ENCODE assay signal across 8 cellular contexts in genomic region chr4:2793920-2794706, GRCh38. TPM values are rescaled to one million over a fixed set of nuclear protein-coding genes. Genes with fewer than 3 reads are reported as not detected.
DNase-seq lines count a peak whose midpoint lies in the region; ATAC-seq, FAIRE-seq and TF ChIP-seq lines count a peak whose summit lies in the region.

No MANE protein-coding gene starts in this region.

- intact Hi-C loops in pancreas (cut with DNase I) = no loop called here

- no peak for TF ChIP-seq CTCF in WI38 (IDR thresholded peaks at IDR 0.05; ENCODE audit: low read depth, low read length)
- no peak for TF ChIP-seq CTCF in fibroblast of mammary gland (conservative IDR thresholded peaks at IDR 0.05; ENCODE audit: control insufficient read depth, insufficient read depth, low read depth, low read length)
- TF ChIP-seq CTCF in pancreas (IDR thresholded peaks at IDR 0.05) = no peak
- no peak for TF ChIP-seq CTCF in foreskin keratinocyte (conservative IDR thresholded peaks at IDR 0.05)

- H3K36me3 ChIP-seq in pancreas = no peaks in the 10 kb centered on the region

- H3K4me1 ChIP-seq in pancreas (peaks cover 29 to 61% (median 35%) of the 10 kb centered on the region in 3 donors), foreskin keratinocyte (peaks cover 16% of the 10 kb centered on the region)

- ATAC-seq in pancreas = peak; percentile 9 to 35 (median 28)
- no peak for ATAC-seq in foreskin keratinocyte

- H3K4me3 ChIP-seq in WI38 (ENCODE audit: low read depth, low read length) = peak overlapping the region; percentile 74
- peak overlapping the region; percentile 50 for H3K4me3 ChIP-seq in fibroblast of mammary gland (ENCODE audit: control insufficient read depth, low read depth, low read length)
- H3K4me3 ChIP-seq in pancreas = peak overlapping the region; percentile 35 to 80 (median 52)

- no peaks in the 10 kb centered on the region for H3K27me3 ChIP-seq in pancreas
- H3K27me3 ChIP-seq in foreskin keratinocyte = peaks cover 5% of the 10 kb centered on the region

- WGBS in pancreas, 2 donors = 25 to 37% methylated on average over 14 of the region's 14 CpGs

- FAIRE-seq in pancreas (lab: Jason Lieb, UNC) = no peak

- peak overlapping the region; percentile 3 to 85 (median 71) for H3K27ac ChIP-seq in pancreas
- no peak overlapping the region for H3K27ac ChIP-seq in foreskin keratinocyte

- peak; percentile 66 for DNase-seq in activated effector memory CD4-positive, alpha-beta T cell treated with anti-CD3 and anti-CD28 coated beads, Interleukin-2, amount 50 U/mL, for 16 hours
- no peak for DNase-seq in activated effector memory CD4-positive, alpha-beta T cell treated with Interleukin-2 at 50 U/mL for 16 hours
- DNase-seq in fibroblast of mammary gland (ENCODE audit: low read depth) (no peak), pancreas (peak; percentile 66 to 87 (median 73)), NCI-H2107 treated with DMSO at 0.1 percent for 48 hours (lab: John Stamatoyannopoulos, UW; ENCODE audit: unreplicated experiment) (no peak), NCI-H748 treated with DMSO at 0.1 percent for 48 hours (lab: John Stamatoyannopoulos, UW) (no peak), foreskin keratinocyte (no peak)

- no peaks in the 10 kb centered on the region for H3K9me3 ChIP-seq in pancreas

RNA-seq across cellular contexts. Expression of gene SH3BP2, which starts 1.2 kb away (rescaled TPM):
- 10 to 100 TPM; 12.3 to 54.6 (median 27.0) TPM for total RNA-seq in pancreas
- polyA plus RNA-seq in pancreas = 10 to 100 TPM; 16.2 to 56.5 TPM
- 12.5 and 15.7 TPM in 2 replicates for total RNA-seq in foreskin keratinocyte
- 8.3 and 10.8 TPM in 2 replicates for polyA plus RNA-seq in foreskin keratinocyte

RNA-seq across cellular contexts. Expression of gene TNIP2, which starts 38.0 kb away (rescaled TPM):
- total RNA-seq in pancreas (10 to 100 TPM; 11.4 to 23.1 (median 15.2) TPM), foreskin keratinocyte (35.5 and 35.6 TPM in 2 replicates)
- polyA plus RNA-seq in pancreas (10 to 100 TPM; 22.6 to 25.4 TPM), foreskin keratinocyte (36.6 and 41.3 TPM in 2 replicates)

RNA-seq across cellular contexts. Expression of gene ADD1, which starts 49.5 kb away (rescaled TPM):
- 100 to 1,000 TPM in 1 of 6 donors, 10 to 100 TPM in 5; 70.9 to 160 (median 86.2) TPM for total RNA-seq in pancreas
- 100 to 1,000 TPM; 158 to 160 TPM for polyA plus RNA-seq in pancreas
- total RNA-seq in foreskin keratinocyte = 173 and 176 TPM in 2 replicates
- 129 and 130 TPM in 2 replicates for polyA plus RNA-seq in foreskin keratinocyte

Comparison
In these comparisons a context has a peak if more than half of its experiments do, and no peak if none do; other contexts are left out.
1. DNase-seq: peak in activated effector memory CD4-positive, alpha-beta T cell treated with anti-CD3 and anti-CD28 coated beads, Interleukin-2, amount 50 U/mL, for 16 hours (single experiment) and pancreas (6 of 6); none in activated effector memory CD4-positive, alpha-beta T cell treated with Interleukin-2 at 50 U/mL for 16 hours (single experiment), fibroblast of mammary gland (single experiment), NCI-H2107 treated with DMSO at 0.1 percent for 48 hours (single experiment), NCI-H748 treated with DMSO at 0.1 percent for 48 hours (single experiment) and foreskin keratinocyte (0 of 2).
2. Peak in every context shown above with its lines, with median percentiles within 50 percentile points of each other: H3K4me3 ChIP-seq.